ENCODE assay signal across 18 cellular contexts in the genomic region with DNA sequence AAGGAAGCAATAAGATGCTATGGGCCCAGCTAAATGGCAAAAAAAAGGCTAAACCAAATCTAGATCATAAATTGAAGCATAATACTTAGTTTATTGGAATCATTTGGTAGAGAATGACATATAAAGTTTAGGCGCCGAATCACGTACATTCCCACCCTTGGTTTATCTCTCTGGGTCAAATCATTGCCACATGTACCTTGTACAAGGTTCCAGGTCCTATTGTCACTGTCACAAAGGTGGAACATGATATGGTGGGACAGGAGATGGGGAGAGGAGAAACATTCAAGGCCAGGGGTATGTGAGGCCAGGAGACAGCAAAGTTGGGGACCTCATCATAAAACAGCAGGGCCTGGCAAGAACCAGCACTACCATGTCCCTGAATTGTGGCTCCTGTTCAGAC. TPM values are rescaled to one million over a fixed set of nuclear protein-coding genes. Genes with fewer than 3 reads are reported as not detected.
DNase-seq lines count a peak whose midpoint lies in the region; TF ChIP-seq lines count a peak whose summit lies in the region.
"Had no signal": no experiment of that assay in that cellular context is flagged by ENCODE, and none has a peak within 500 bp of the region (broad histone marks: within the 10 kb centered on the region; RNA-seq: fewer than 3 reads in every experiment).

No MANE protein-coding gene starts in this region.

- intact Hi-C loops in thyroid gland (cut with DNase I), result no loop called here
- intact Hi-C loops in sigmoid colon (cut with DNase I), result no loop called here

- H3K27ac ChIP-seq in epithelial cell of prostate (peak overlapping the region; percentile 32), mucosa of rectum (ENCODE audit: low read depth in 2 of 2, low read length in 2 of 2) (peak overlapping the region; percentile 43 to 49), thyroid gland (peak overlapping the region in 2 of 3 donors; percentile 50 to 59), sigmoid colon (no peak overlapping the region)
- H3K27ac ChIP-seq: HL-60 had no signal

- H3K27me3 ChIP-seq in mucosa of rectum (ENCODE audit: control insufficient read depth in 2 of 2, insufficient read depth in 2 of 2, low read length in 2 of 2) (no peaks in the 10 kb centered on the region), thyroid gland (no peaks in the 10 kb centered on the region), sigmoid colon (no peaks in the 10 kb centered on the region)
- H3K27me3 ChIP-seq: BE2C had no signal

- H3K4me1 ChIP-seq in mucosa of rectum (ENCODE audit: control insufficient read depth in 2 of 2, insufficient read depth in 2 of 2, low read length in 2 of 2) (peaks cover 0 to 12% of the 10 kb centered on the region in 2 donors), thyroid gland (peaks cover 14 to 19% of the 10 kb centered on the region in 2 donors), sigmoid colon (peaks cover 0 to 23% (median 3%) of the 10 kb centered on the region in 4 donors)

- no peak for TF ChIP-seq POLR2A in thyroid gland (IDR thresholded peaks at IDR 0.05)
- TF ChIP-seq POLR2A in sigmoid colon (IDR thresholded peaks at IDR 0.05), result no peak

- WGBS in thyroid gland, 2 donors, result 98 to 99% methylated on average over 3 of the region's 3 CpGs
- WGBS in sigmoid colon, 2 donors, result 28 to 74% methylated on average over 3 of the region's 3 CpGs

- H3K9me3 ChIP-seq in mucosa of rectum (ENCODE audit: control insufficient read depth in 2 of 2, low read length in 2 of 2), result no peaks in the 10 kb centered on the region
- H3K9me3 ChIP-seq in thyroid gland, result no peaks in the 10 kb centered on the region
- H3K9me3 ChIP-seq in sigmoid colon, result no peaks in the 10 kb centered on the region
- H3K9me3 ChIP-seq: BE2C had no signal

- no peak overlapping the region for H3K9ac ChIP-seq in mucosa of rectum (ENCODE audit: low read depth in 1 of 2, low read length in 2 of 2)

- H3K4me3 ChIP-seq in LNCaP clone FGC (ENCODE audit: low read depth, low read length), result peak overlapping the region; percentile 43; the same call in 1 of the 2 replicates
- peak overlapping the region in 1 of 2 donors; percentile 15 for H3K4me3 ChIP-seq in mucosa of rectum (ENCODE audit: low read length in 2 of 2)
- H3K4me3 ChIP-seq in thyroid gland (replicated peaks in 1 of 3), result no peak overlapping the region
- H3K4me3 ChIP-seq in sigmoid colon, result no peak overlapping the region

- TF ChIP-seq CTCF in LNCaP clone FGC (IDR thresholded peaks at IDR 0.05; ENCODE audit: control insufficient read depth, extremely low read depth, insufficient read depth), result no peak
- no peak for TF ChIP-seq CTCF in thyroid gland (IDR thresholded peaks at IDR 0.05)
- no peak for TF ChIP-seq CTCF in sigmoid colon (IDR thresholded peaks at IDR 0.05)

- DNase-seq in LNCaP clone FGC (ENCODE audit: low read depth), result no peak
- no peak for DNase-seq in epithelial cell of prostate (ENCODE audit: low read depth, low spot score)
- DNase-seq in thyroid gland, result no peak
- DNase-seq in NCI-H2171 (lab: John Stamatoyannopoulos, UW), result no peak
- DNase-seq in NOMO-1 (lab: John Stamatoyannopoulos, UW; ENCODE audit: unreplicated experiment in 2 of 2), result no peak
- DNase-seq in sigmoid colon, result no peak
- DNase-seq in 8988T, result no peak
- DNase-seq: BE2C; CD8-positive, alpha-beta memory T cell; GF-D8; GOT3; KBM-7; MM.1S; NCI-H1105; NCI-H187; OCI-M1 had no signal

- H3K36me3 ChIP-seq in mucosa of rectum (ENCODE audit: control insufficient read depth in 2 of 2, insufficient read depth in 2 of 2, low read length in 2 of 2) (no peaks in the 10 kb centered on the region), thyroid gland (no peaks in the 10 kb centered on the region), sigmoid colon (no peaks in the 10 kb centered on the region)
- H3K36me3 ChIP-seq: BE2C had no signal

- TF ChIP-seq EP300 in sigmoid colon (IDR thresholded peaks at IDR 0.05), result no peak

RNA-seq across cellular contexts. Expression of gene MAML3, which starts 13.4 kb away (rescaled TPM):
- total RNA-seq in thyroid gland (10 to 100 TPM in 2 of 4 donors, 1 to 10 TPM in 2; 5.7 to 14.1 (median 11.4) TPM), sigmoid colon (10 to 100 TPM in 1 of 4 donors, 1 to 10 TPM in 3; 5.0 to 16.3 (median 7.6) TPM)
- 1 to 10 TPM; 3.5 to 5.4 (median 4.2) TPM for polyA plus RNA-seq in sigmoid colon

Comparison
In these comparisons a context has a peak if more than half of its experiments do, and no peak if none do; other contexts are left out.
1. H3K27ac ChIP-seq: peak in epithelial cell of prostate (single experiment), mucosa of rectum (2 of 2) and thyroid gland (2 of 3); none in sigmoid colon (0 of 4).